ENCODE assay signal across 1 cellular context in the genomic region with DNA sequence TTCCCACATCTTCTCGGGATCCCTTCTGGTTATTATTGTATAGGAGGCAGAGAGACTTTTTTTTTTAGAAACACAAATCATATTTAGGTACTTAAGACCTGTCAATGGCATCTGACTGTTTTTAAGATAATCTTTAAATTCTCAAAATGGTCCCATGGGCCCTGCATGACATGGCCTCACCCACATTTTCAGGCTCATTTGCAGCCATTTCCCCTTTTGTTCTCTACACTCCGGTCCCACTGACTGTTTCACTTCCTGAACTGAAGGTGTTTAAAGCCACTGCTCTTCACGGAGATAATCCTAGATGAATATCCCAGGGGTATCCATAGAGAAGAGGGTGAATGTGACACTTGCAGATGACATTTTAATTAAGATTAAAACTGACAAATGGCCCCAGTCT.
TF ChIP-seq lines count a peak whose summit lies in the region.

No MANE protein-coding gene starts in this region.

TF ChIP-seq in GM12878, 131 proteins besides CTCF, POLR2A, EP300 and RAD21 (continued from another document and continues in another):
- TF ChIP-seq, protein P1, sequence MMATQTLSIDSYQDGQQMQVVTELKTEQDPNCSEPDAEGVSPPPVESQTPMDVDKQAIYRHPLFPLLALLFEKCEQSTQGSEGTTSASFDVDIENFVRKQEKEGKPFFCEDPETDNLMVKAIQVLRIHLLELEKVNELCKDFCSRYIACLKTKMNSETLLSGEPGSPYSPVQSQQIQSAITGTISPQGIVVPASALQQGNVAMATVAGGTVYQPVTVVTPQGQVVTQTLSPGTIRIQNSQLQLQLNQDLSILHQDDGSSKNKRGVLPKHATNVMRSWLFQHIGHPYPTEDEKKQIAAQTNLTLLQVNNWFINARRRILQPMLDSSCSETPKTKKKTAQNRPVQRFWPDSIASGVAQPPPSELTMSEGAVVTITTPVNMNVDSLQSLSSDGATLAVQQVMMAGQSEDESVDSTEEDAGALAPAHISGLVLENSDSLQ (IDR thresholded peaks at IDR 0.05) = peak; percentile 35; the same call in 1 of the 2 replicates
- TF ChIP-seq SKIL (IDR thresholded peaks at IDR 0.05; ENCODE audit: low read depth, poor library complexity, severe bottlenecking) = no peak
- TF ChIP-seq IKZF2 (IDR thresholded peaks at IDR 0.05) = peak in 1 of 2 experiments; percentile 39; a peak in 1 of 4 replicates
- TF ChIP-seq ZNF207 (IDR thresholded peaks at IDR 0.05; ENCODE audit: borderline replicate concordance) = no peak
- no peak for TF ChIP-seq PML (IDR thresholded peaks at IDR 0.05; ENCODE audit: low read length)
- TF ChIP-seq JUNB (IDR thresholded peaks at IDR 0.05) = no peak
- no peak for TF ChIP-seq MYB (IDR thresholded peaks at IDR 0.05; ENCODE audit: borderline replicate concordance, low read depth, low read length)
- TF ChIP-seq, protein P2, sequence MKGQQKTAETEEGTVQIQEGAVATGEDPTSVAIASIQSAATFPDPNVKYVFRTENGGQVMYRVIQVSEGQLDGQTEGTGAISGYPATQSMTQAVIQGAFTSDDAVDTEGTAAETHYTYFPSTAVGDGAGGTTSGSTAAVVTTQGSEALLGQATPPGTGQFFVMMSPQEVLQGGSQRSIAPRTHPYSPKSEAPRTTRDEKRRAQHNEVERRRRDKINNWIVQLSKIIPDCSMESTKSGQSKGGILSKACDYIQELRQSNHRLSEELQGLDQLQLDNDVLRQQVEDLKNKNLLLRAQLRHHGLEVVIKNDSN (IDR thresholded peaks at IDR 0.05; ENCODE audit: borderline replicate concordance, extremely low read length, insufficient read depth, low read depth, low read length) = no peak
- no peak for TF ChIP-seq RAD51 (IDR thresholded peaks at IDR 0.05)
- TF ChIP-seq YY1 (IDR thresholded peaks at IDR 0.05; ENCODE audit: low read depth, low read length) = peak; percentile 87
- no peak for TF ChIP-seq NFYA (IDR thresholded peaks at IDR 0.05; ENCODE audit: borderline replicate concordance, low read depth, low read length)
- TF ChIP-seq RUNX3 (IDR thresholded peaks at IDR 0.05; ENCODE audit: low read length) = peak; percentile 42; the same call in 1 of the 2 replicates
- TF ChIP-seq PAX5 (IDR thresholded peaks at IDR 0.05; ENCODE audit: borderline replicate concordance, low read depth, low read length) = no peak
- TF ChIP-seq FOS (IDR thresholded peaks at IDR 0.05; ENCODE audit: borderline replicate concordance, extremely low read depth, insufficient read length) = no peak
- TF ChIP-seq TCF7 (IDR thresholded peaks at IDR 0.05; ENCODE audit: borderline replicate concordance) = no peak
- TF ChIP-seq SUPT20H (IDR thresholded peaks at IDR 0.05; ENCODE audit: borderline replicate concordance, control insufficient read depth, low read depth, low read length) = no peak
- TF ChIP-seq, protein P3, sequence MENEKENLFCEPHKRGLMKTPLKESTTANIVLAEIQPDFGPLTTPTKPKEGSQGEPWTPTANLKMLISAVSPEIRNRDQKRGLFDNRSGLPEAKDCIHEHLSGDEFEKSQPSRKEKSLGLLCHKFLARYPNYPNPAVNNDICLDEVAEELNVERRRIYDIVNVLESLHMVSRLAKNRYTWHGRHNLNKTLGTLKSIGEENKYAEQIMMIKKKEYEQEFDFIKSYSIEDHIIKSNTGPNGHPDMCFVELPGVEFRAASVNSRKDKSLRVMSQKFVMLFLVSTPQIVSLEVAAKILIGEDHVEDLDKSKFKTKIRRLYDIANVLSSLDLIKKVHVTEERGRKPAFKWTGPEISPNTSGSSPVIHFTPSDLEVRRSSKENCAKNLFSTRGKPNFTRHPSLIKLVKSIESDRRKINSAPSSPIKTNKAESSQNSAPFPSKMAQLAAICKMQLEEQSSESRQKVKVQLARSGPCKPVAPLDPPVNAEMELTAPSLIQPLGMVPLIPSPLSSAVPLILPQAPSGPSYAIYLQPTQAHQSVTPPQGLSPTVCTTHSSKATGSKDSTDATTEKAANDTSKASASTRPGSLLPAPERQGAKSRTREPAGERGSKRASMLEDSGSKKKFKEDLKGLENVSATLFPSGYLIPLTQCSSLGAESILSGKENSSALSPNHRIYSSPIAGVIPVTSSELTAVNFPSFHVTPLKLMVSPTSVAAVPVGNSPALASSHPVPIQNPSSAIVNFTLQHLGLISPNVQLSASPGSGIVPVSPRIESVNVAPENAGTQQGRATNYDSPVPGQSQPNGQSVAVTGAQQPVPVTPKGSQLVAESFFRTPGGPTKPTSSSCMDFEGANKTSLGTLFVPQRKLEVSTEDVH (IDR thresholded peaks at IDR 0.05; ENCODE audit: low read depth, partially characterized antibody) = no peak
- no peak for TF ChIP-seq EGR1 (IDR thresholded peaks at IDR 0.05; ENCODE audit: borderline replicate concordance in 1 of 2, low read depth in 2 of 2, low read length in 2 of 2)
- TF ChIP-seq NFIC (IDR thresholded peaks at IDR 0.05; ENCODE audit: low read depth, low read length) = 0 out of 2 replicates have a peak, but pooled peaks have one; percentile 32
- TF ChIP-seq BRCA1 (IDR thresholded peaks at IDR 0.05; ENCODE audit: low read depth, low read length) = no peak
- TF ChIP-seq, protein P4, sequence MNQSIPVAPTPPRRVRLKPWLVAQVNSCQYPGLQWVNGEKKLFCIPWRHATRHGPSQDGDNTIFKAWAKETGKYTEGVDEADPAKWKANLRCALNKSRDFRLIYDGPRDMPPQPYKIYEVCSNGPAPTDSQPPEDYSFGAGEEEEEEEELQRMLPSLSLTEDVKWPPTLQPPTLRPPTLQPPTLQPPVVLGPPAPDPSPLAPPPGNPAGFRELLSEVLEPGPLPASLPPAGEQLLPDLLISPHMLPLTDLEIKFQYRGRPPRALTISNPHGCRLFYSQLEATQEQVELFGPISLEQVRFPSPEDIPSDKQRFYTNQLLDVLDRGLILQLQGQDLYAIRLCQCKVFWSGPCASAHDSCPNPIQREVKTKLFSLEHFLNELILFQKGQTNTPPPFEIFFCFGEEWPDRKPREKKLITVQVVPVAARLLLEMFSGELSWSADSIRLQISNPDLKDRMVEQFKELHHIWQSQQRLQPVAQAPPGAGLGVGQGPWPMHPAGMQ (IDR thresholded peaks at IDR 0.05; ENCODE audit: borderline replicate concordance) = no peak
- TF ChIP-seq, protein P5, sequence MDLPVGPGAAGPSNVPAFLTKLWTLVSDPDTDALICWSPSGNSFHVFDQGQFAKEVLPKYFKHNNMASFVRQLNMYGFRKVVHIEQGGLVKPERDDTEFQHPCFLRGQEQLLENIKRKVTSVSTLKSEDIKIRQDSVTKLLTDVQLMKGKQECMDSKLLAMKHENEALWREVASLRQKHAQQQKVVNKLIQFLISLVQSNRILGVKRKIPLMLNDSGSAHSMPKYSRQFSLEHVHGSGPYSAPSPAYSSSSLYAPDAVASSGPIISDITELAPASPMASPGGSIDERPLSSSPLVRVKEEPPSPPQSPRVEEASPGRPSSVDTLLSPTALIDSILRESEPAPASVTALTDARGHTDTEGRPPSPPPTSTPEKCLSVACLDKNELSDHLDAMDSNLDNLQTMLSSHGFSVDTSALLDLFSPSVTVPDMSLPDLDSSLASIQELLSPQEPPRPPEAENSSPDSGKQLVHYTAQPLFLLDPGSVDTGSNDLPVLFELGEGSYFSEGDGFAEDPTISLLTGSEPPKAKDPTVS (IDR thresholded peaks at IDR 0.05; ENCODE audit: low read depth, low read length) = no peak
- TF ChIP-seq NRF1 (conservative IDR thresholded peaks at IDR 0.05; ENCODE audit: low read depth, low read length) = no peak
- TF ChIP-seq RELB (IDR thresholded peaks at IDR 0.05; ENCODE audit: low read depth) = peak; percentile 50; the same call in 1 of the 2 replicates
- no peak for TF ChIP-seq ESRRA (IDR thresholded peaks at IDR 0.05; ENCODE audit: low read length)
- TF ChIP-seq SMARCA5 (IDR thresholded peaks at IDR 0.05) = no peak
- TF ChIP-seq MTA2 (IDR thresholded peaks at IDR 0.05; ENCODE audit: low read depth) = peak; percentile 45; the same call in 1 of the 2 replicates
- peak; percentile 34; the same call in 1 of the 2 replicates for TF ChIP-seq BCL11A (IDR thresholded peaks at IDR 0.05; ENCODE audit: low read depth, low read length)
- no peak for TF ChIP-seq IRF4 (IDR thresholded peaks at IDR 0.05; ENCODE audit: low read depth, low read length)
- TF ChIP-seq KLF5 (IDR thresholded peaks at IDR 0.05; ENCODE audit: partially characterized antibody) = no peak
- no peak for TF ChIP-seq ATF3 (IDR thresholded peaks at IDR 0.05; ENCODE audit: borderline replicate concordance, extremely low read depth, low read depth, low read length)
- no peak for TF ChIP-seq KDM1A (IDR thresholded peaks at IDR 0.05; ENCODE audit: borderline replicate concordance)
- TF ChIP-seq SPI1 (IDR thresholded peaks at IDR 0.05; ENCODE audit: borderline replicate concordance, insufficient read depth, low read depth, low read length) = peak; percentile 89
- no peak; the same call in 1 of the 2 replicates for TF ChIP-seq IKZF1 (conservative IDR thresholded peaks at IDR 0.05)
- no peak for TF ChIP-seq STAT1 (conservative IDR thresholded peaks at IDR 0.05)
- TF ChIP-seq WRNIP1 (IDR thresholded peaks at IDR 0.05; ENCODE audit: borderline replicate concordance, low read depth, low read length) = no peak
- TF ChIP-seq RELA (IDR thresholded peaks at IDR 0.05; ENCODE audit: borderline replicate concordance, partially characterized antibody) = no peak
- TF ChIP-seq MEF2B (IDR thresholded peaks at IDR 0.05; ENCODE audit: partially characterized antibody, poor library complexity, severe bottlenecking) = peak; percentile 85
- TF ChIP-seq NFXL1 (IDR thresholded peaks at IDR 0.05; ENCODE audit: borderline replicate concordance) = no peak
- TF ChIP-seq, protein P6, sequence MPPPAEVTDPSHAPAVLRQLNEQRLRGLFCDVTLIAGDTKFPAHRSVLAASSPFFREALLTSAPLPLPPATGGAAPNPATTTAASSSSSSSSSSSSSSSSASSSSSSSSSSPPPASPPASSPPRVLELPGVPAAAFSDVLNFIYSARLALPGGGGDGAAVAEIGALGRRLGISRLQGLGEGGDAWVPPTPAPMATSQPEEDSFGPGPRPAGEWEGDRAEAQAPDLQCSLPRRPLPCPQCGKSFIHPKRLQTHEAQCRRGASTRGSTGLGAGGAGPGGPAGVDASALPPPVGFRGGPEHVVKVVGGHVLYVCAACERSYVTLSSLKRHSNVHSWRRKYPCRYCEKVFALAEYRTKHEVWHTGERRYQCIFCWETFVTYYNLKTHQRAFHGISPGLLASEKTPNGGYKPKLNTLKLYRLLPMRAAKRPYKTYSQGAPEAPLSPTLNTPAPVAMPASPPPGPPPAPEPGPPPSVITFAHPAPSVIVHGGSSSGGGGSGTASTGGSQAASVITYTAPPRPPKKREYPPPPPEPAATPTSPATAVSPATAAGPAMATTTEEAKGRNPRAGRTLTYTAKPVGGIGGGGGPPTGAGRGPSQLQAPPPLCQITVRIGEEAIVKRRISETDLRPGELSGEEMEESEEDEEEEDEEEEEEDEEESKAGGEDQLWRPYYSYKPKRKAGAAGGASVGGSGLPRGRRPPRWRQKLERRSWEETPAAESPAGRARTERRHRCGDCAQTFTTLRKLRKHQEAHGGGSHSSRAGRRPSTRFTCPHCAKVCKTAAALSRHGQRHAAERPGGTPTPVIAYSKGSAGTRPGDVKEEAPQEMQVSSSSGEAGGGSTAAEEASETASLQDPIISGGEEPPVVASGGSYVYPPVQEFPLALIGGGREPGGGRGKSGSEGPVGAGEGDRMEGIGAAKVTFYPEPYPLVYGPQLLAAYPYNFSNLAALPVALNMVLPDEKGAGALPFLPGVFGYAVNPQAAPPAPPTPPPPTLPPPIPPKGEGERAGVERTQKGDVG (CRISPR knock-in tag; IDR thresholded peaks at IDR 0.05) = no peak
- TF ChIP-seq JUND (IDR thresholded peaks at IDR 0.05; ENCODE audit: low read depth, low read length) = no peak
- TF ChIP-seq TBL1XR1 (IDR thresholded peaks at IDR 0.05; ENCODE audit: low read depth, low read length) = no peak
- TF ChIP-seq NR2C2 (IDR thresholded peaks at IDR 0.05; ENCODE audit: borderline replicate concordance, control insufficient read depth, insufficient read length, low read depth) = no peak
